Comparison of ENCODE assay signal across 8 cellular contexts in the genomic region with DNA sequence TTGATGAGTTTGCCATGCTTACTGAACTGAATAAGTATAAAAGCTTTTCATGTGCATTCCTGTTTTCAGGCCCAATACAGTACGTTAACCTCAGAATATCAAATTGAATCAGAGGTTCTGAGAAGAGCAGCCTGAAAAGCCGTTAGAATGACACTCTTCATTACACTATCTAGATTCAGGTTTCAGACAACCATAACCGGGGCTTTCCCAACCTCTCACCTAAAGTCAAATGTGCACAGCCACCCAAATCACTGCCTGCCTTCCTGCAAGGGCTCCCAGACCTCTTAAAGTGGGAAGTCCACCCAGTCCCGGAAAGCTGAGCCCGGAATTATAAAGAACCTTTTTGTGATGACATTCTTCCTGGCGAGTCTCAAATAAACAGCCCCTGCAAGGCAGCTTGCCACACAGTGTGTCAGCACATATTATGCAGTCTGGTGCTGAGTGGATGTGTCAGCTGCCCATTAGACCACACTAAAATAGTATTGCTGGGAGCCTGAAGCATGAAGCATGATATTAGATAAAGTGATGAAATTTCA.
DNase-seq lines count a peak whose midpoint lies in the region; ATAC-seq and TF ChIP-seq lines count a peak whose summit lies in the region.

No MANE protein-coding gene starts in this region.

- H3K27ac Mint-ChIP-seq in CD8-positive, alpha-beta memory T cell: no peak overlapping the region

- H3K4me3 Mint-ChIP-seq in CD8-positive, alpha-beta memory T cell: no peak overlapping the region

- no peak for TF ChIP-seq CTCF in kidney epithelial cell (IDR thresholded peaks at IDR 0.05; ENCODE audit: insufficient read depth, low read length, poor library complexity, severe bottlenecking)

- no peak overlapping the region for H3K4me3 ChIP-seq in kidney epithelial cell (ENCODE audit: low read depth, low read length)
- H3K4me3 ChIP-seq in CD8-positive, alpha-beta memory T cell (ENCODE audit: low read length): no peak overlapping the region

- peaks cover 0 to 5% (median 0%) of the 10 kb centered on the region in 3 donors for H3K36me3 Mint-ChIP-seq in CD8-positive, alpha-beta memory T cell

- POLR2A ChIA-PET in CD8-positive, alpha-beta memory T cell (lab: Charles Lee): no interaction called here

- ATAC-seq in GM18861 (IDR thresholded peaks at IDR 0.05; ENCODE audit: unreplicated experiment) (peak; percentile 70), GM21717 (IDR thresholded peaks at IDR 0.05; ENCODE audit: unreplicated experiment) (peak; percentile 95), HG03521 (IDR thresholded peaks at IDR 0.05; ENCODE audit: unreplicated experiment) (peak; percentile 80)

- H3K9me3 Mint-ChIP-seq in CD8-positive, alpha-beta memory T cell: peaks cover 0 to under 1% (median 0%) of the 10 kb centered on the region in 5 donors

- H3K36me3 ChIP-seq in kidney epithelial cell (ENCODE audit: control insufficient read depth, insufficient read depth, low read length): no peaks in the 10 kb centered on the region
- H3K36me3 ChIP-seq in CD8-positive, alpha-beta memory T cell (ENCODE audit: insufficient read depth, low read length): no peaks in the 10 kb centered on the region

- H3K27me3 ChIP-seq in kidney epithelial cell (ENCODE audit: control insufficient read depth, insufficient read depth, low read length): no peaks in the 10 kb centered on the region
- no peaks in the 10 kb centered on the region for H3K27me3 ChIP-seq in CD8-positive, alpha-beta memory T cell (ENCODE audit: insufficient read depth, low read length, poor library complexity, severe bottlenecking)

- H3K4me1 Mint-ChIP-seq in CD8-positive, alpha-beta memory T cell: peaks cover 19 to 32% (median 23%) of the 10 kb centered on the region in 3 donors

- no peaks in the 10 kb centered on the region for H3K9me3 ChIP-seq in CD8-positive, alpha-beta memory T cell (ENCODE audit: low read length)

- H3K27ac ChIP-seq in CD8-positive, alpha-beta memory T cell (ENCODE audit: low read depth, low read length): no peak overlapping the region

- peaks cover 0 to 8% of the 10 kb centered on the region in 2 donors for H3K27me3 Mint-ChIP-seq in CD8-positive, alpha-beta memory T cell

- H3K4me1 ChIP-seq in CD8-positive, alpha-beta memory T cell (ENCODE audit: insufficient read depth, low read length): no peaks in the 10 kb centered on the region

- CTCF ChIA-PET in CD8-positive, alpha-beta memory T cell (lab: Charles Lee): no interaction called here

- DNase-seq in kidney epithelial cell (ENCODE audit: low read depth) (peak; percentile 14), AG08396 (ENCODE audit: low spot score) (no peak), hippocampal formation (lab: John Stamatoyannopoulos, UW) (no peak), HCEC 1CT (no peak)
- DNase-seq in CD8-positive, alpha-beta memory T cell: no peak
